Comparison of ENCODE assay signal across 15 cellular contexts in the genomic region with DNA sequence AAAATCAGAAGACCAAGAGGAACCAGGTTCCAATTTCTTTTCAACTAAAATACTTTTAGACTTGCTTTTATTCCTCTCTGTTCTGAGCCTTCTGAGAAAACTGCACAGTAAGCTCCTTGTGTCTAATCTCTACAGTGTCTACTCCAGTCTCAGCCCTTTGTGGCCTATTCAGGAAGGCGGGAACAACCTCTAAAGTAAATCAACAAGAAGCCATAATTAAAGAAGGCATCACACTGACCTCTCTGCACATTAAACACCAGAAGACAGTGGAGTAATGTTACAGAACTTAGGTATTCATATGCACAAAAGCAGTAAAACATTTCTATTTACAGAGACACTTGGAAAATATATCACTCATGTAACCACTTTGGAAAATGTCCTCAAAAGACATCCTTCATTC.
"Had no signal": no experiment of that assay in that cellular context is flagged by ENCODE, and none has a peak within 500 bp of the region (broad histone marks: within the 10 kb centered on the region; RNA-seq: fewer than 3 reads in every experiment).

No MANE protein-coding gene starts in this region.

- H3K9me3 ChIP-seq: left ventricle myocardium inferior, pancreas, sigmoid colon, spleen, thoracic aorta had no signal

- DNase-seq: activated CD4-positive, alpha-beta T cell treated with anti-CD3 and anti-CD28 coated beads for 4 hours; activated CD8-positive, alpha-beta memory T cell treated with anti-CD3 and anti-CD28 coated beads, Interleukin-2, amount 50 U/mL, for 48 hours; activated naive CD4-positive, alpha-beta T cell treated with anti-CD3 and anti-CD28 coated beads, Interleukin-2, amount 50 U/mL, for 16 hours; amniotic stem cell; central memory CD4-positive, alpha-beta T cell; effector memory CD4-positive, alpha-beta T cell; foreskin fibroblast; hippocampal formation; left ventricle myocardium inferior; pancreas; sigmoid colon; spleen had no signal

- H3K4me3 Mint-ChIP-seq: T-helper 1 cell treated with Interleukin-12 subunit alpha and Interleukin-12 subunit beta and Interleukin-4 antibody, amounts not matched to agents 30 μg/mL and 1 μg/mL, for 36 hours had no signal

- H3K4me3 ChIP-seq: left ventricle myocardium inferior, pancreas, sigmoid colon, spleen, thoracic aorta had no signal

- H3K27ac ChIP-seq: left ventricle myocardium inferior, pancreas, sigmoid colon, spleen, thoracic aorta had no signal

- H3K27me3 ChIP-seq: pancreas, sigmoid colon, spleen had no signal

- H3K4me1 ChIP-seq: pancreas, sigmoid colon, spleen had no signal

- ATAC-seq: pancreas had no signal

- H3K27ac Mint-ChIP-seq: activated T-helper 2 cell treated with anti-CD3 and anti-CD28 coated beads, Interferon-gamma antibody, Interleukin-2, Interleukin-4, amounts not matched to agents 10 μg/mL and 5 μg/mL and 100 μg/mL, durations not matched to agents 14 hours and 24 hours and 36 hours; T-helper 1 cell treated with Interleukin-12 subunit alpha and Interleukin-12 subunit beta and Interleukin-4 antibody, amounts not matched to agents 30 μg/mL and 1 μg/mL, for 36 hours had no signal

- H3K9me3 Mint-ChIP-seq: activated T-helper 2 cell treated with anti-CD3 and anti-CD28 coated beads, Interferon-gamma antibody, Interleukin-2, Interleukin-4, amounts not matched to agents 10 μg/mL and 5 μg/mL and 100 μg/mL, durations not matched to agents 14 hours and 24 hours and 36 hours; T-helper 1 cell treated with Interleukin-12 subunit alpha and Interleukin-12 subunit beta and Interleukin-4 antibody, amounts not matched to agents 30 μg/mL and 1 μg/mL, for 36 hours had no signal
